ENCODE assay signal across 6 cellular contexts in genomic region chr5:82269363-82269762, GRCh38. TPM values are rescaled to one million over a fixed set of nuclear protein-coding genes. Genes with fewer than 3 reads are reported as not detected.
DNase-seq lines count a peak whose midpoint lies in the region; ATAC-seq, FAIRE-seq and TF ChIP-seq lines count a peak whose summit lies in the region.
"Not testable (repeated sequence)": the region's sequence is repeated elsewhere in the genome, so short reads cannot be mapped to it uniquely, and the experiment has no call there.

No MANE protein-coding gene starts in this region.

- H3K27me3 ChIP-seq in endothelial cell of umbilical vein (ENCODE audit: control insufficient read depth in 2 of 2, insufficient read depth in 2 of 2, low read length in 2 of 2); left ventricle myocardium inferior (ENCODE audit: low read depth); upper lobe of right lung: not testable (repeated sequence)

- DNase-seq in activated CD4-positive, alpha-beta T cell treated with anti-CD3 and anti-CD28 coated beads, Interleukin-2, amount 10 ng/mL, durations not matched to agents 24 days and 14 days: peak; percentile 25
- DNase-seq in dermis blood vessel endothelial cell: peak; percentile 85
- DNase-seq in endothelial cell of umbilical vein (ENCODE audit: low read depth, low spot score): peak; percentile 85
- not testable (repeated sequence) for DNase-seq in left ventricle myocardium inferior, upper lobe of right lung
- DNase-seq in lung microvascular endothelial cell (ENCODE audit: low read depth in 2 of 2): peak; percentile 56 to 87

- peak overlapping the region; percentile 5 for H3K4me2 ChIP-seq in endothelial cell of umbilical vein (ENCODE audit: insufficient read depth, low read length)

- not testable (repeated sequence) for H3K9me3 Mint-ChIP-seq in activated CD4-positive, alpha-beta T cell treated with anti-CD3 and anti-CD28 coated beads, Interleukin-2, amount 10 ng/mL, durations not matched to agents 24 days and 14 days

- not testable (repeated sequence) for H3K27me3 Mint-ChIP-seq in activated CD4-positive, alpha-beta T cell treated with anti-CD3 and anti-CD28 coated beads, Interleukin-2, amount 10 ng/mL, durations not matched to agents 24 days and 14 days

- not testable (repeated sequence) for H3K9me1 ChIP-seq in endothelial cell of umbilical vein (replicated peaks; ENCODE audit: control insufficient read depth, extremely low read depth, insufficient read depth, low read length)

- not testable (repeated sequence) for H3K27ac Mint-ChIP-seq in activated CD4-positive, alpha-beta T cell treated with anti-CD3 and anti-CD28 coated beads, Interleukin-2, amount 10 ng/mL, durations not matched to agents 24 days and 14 days

- H3K4me1 ChIP-seq in endothelial cell of umbilical vein (ENCODE audit: control insufficient read depth, extremely low read depth, insufficient read depth, low read length): peaks cover 10% of the 10 kb centered on the region
- H3K4me1 ChIP-seq in left ventricle myocardium inferior, upper lobe of right lung: not testable (repeated sequence)

- H3K4me3 ChIP-seq in endothelial cell of umbilical vein (replicated peaks in 1 of 3; ENCODE audit: insufficient read depth in 1 of 3, low read depth in 1 of 3, low read length in 3 of 3); left ventricle myocardium inferior; upper lobe of right lung: not testable (repeated sequence)

- intact Hi-C loops in activated CD4-positive, alpha-beta T cell treated with anti-CD3 and anti-CD28 coated beads, Interleukin-2, amount 10 ng/mL, durations not matched to agents 24 days and 14 days (cut with micrococcal nuclease); left ventricle myocardium inferior (cut with micrococcal nuclease); upper lobe of right lung (cut with DNase I): not testable (repeated sequence)
- intact Hi-C loops in endothelial cell of umbilical vein (cut with micrococcal nuclease): loop anchor here (1.0 to 10.0 kb wide), 2 partner anchors 9 to 845 kb away; partner anchors contain the start of gene RPS23

- peaks cover 40% of the 10 kb centered on the region for H3K36me3 Mint-ChIP-seq in activated CD4-positive, alpha-beta T cell treated with anti-CD3 and anti-CD28 coated beads, Interleukin-2, amount 10 ng/mL, durations not matched to agents 24 days and 14 days (ENCODE audit: low read depth)

- not testable (repeated sequence) for H3K9me3 ChIP-seq in endothelial cell of umbilical vein (replicated peaks; ENCODE audit: control insufficient read depth, insufficient read depth, low read length); left ventricle myocardium inferior (replicated peaks); upper lobe of right lung

- FAIRE-seq in endothelial cell of umbilical vein (lab: Jason Lieb, UNC): peak; percentile 79

- TF ChIP-seq CTCF in endothelial cell of umbilical vein (IDR thresholded peaks at IDR 0.05; ENCODE audit: extremely low read depth in 1 of 2, insufficient read depth in 1 of 2, low read depth in 1 of 2, low read length in 2 of 2); left ventricle myocardium inferior (IDR thresholded peaks at IDR 0.05; ENCODE audit: borderline replicate concordance); upper lobe of right lung (IDR thresholded peaks at IDR 0.05): not testable (repeated sequence)

- dilution Hi-C loops in endothelial cell of umbilical vein (cut with MboI; ENCODE audit: extremely low pct_ligation_motif_present, low sequenced_read_pairs): not testable (repeated sequence)

- POLR2A ChIA-PET in endothelial cell of umbilical vein (lab: Charles Lee): interaction anchor here (0.6 to 1.0 kb wide), 2 partner anchors 9 kb away, joined by 4 to 5 read pairs; partner anchors contain the start of gene RPS23

- TF ChIP-seq POLR2A in endothelial cell of umbilical vein (IDR thresholded peaks at IDR 0.05; ENCODE audit: low read depth, low read length): not testable (repeated sequence)

- not testable (repeated sequence) for H3K79me2 ChIP-seq in endothelial cell of umbilical vein (ENCODE audit: control insufficient read depth, insufficient read depth, low read length)

- not testable (repeated sequence) for BruUV-seq in endothelial cell of umbilical vein (replicated peaks; lab: Mats Ljungman, UMichigan)

- H3K4me1 Mint-ChIP-seq in activated CD4-positive, alpha-beta T cell treated with anti-CD3 and anti-CD28 coated beads, Interleukin-2, amount 10 ng/mL, durations not matched to agents 24 days and 14 days: not testable (repeated sequence)

- H2AFZ ChIP-seq in endothelial cell of umbilical vein (ENCODE audit: low read depth, low read length): peak overlapping the region; percentile 1

- H3K36me3 ChIP-seq in endothelial cell of umbilical vein (ENCODE audit: control insufficient read depth in 2 of 2, extremely low read depth in 1 of 2, insufficient read depth in 2 of 2, low read length in 2 of 2): not testable (repeated sequence)
- H3K36me3 ChIP-seq in left ventricle myocardium inferior: peaks cover 23% of the 10 kb centered on the region
- H3K36me3 ChIP-seq in upper lobe of right lung: peaks cover 15% of the 10 kb centered on the region

- H3K27ac ChIP-seq in endothelial cell of umbilical vein (ENCODE audit: insufficient read depth, low read depth, low read length) (peak overlapping the region; percentile 81), left ventricle myocardium inferior (replicated peaks) (peak overlapping the region; percentile 50), upper lobe of right lung (peak overlapping the region; percentile 43)

- CTCF ChIA-PET in endothelial cell of umbilical vein (lab: Charles Lee): interaction anchor here (2.9 kb wide), 1 partner anchor 10 kb away, joined by 11 read pairs; no protein-coding TSS in a partner anchor

- not testable (repeated sequence) for H4K20me1 ChIP-seq in endothelial cell of umbilical vein (replicated peaks; ENCODE audit: control insufficient read depth, extremely low read depth, insufficient read depth, low read length)

- H3K4me3 Mint-ChIP-seq in activated CD4-positive, alpha-beta T cell treated with anti-CD3 and anti-CD28 coated beads, Interleukin-2, amount 10 ng/mL, durations not matched to agents 24 days and 14 days: not testable (repeated sequence)

- ATAC-seq in upper lobe of right lung: not testable (repeated sequence)

- H3K9ac ChIP-seq in endothelial cell of umbilical vein (replicated peaks; ENCODE audit: extremely low read depth, insufficient read depth, low read length): not testable (repeated sequence)

RNA-seq across cellular contexts. Expression of gene RPS23, which starts 8.8 kb away (rescaled TPM):
- total RNA-seq in activated CD4-positive, alpha-beta T cell treated with anti-CD3 and anti-CD28 coated beads, Interleukin-2, amount 10 ng/mL, durations not matched to agents 24 days and 14 days: 2,481 and 2,489 TPM in 2 replicates
- total RNA-seq in dermis blood vessel endothelial cell (3,030 and 3,622 TPM in 2 replicates), endothelial cell of umbilical vein (1,940 and 2,037 TPM in 2 replicates), left ventricle myocardium inferior (1,103 TPM), lung microvascular endothelial cell (3,005 and 3,897 TPM in 2 replicates), upper lobe of right lung (1,379 TPM)
- 2,281 and 3,265 TPM in 2 replicates for polyA plus RNA-seq in endothelial cell of umbilical vein
- polyA plus RNA-seq in endothelial cell of umbilical vein (2011; cell fraction: cytosol; rRNA removed): 7,003 and 8,106 TPM in 2 replicates
- polyA plus RNA-seq in endothelial cell of umbilical vein (2011; cell fraction: nucleus; rRNA removed): 2,085 and 2,214 TPM in 2 replicates
- polyA plus RNA-seq in endothelial cell of umbilical vein (2012): 4,587 and 6,166 TPM in 2 replicates
- 784 and 931 TPM in 2 replicates for polyA minus RNA-seq in endothelial cell of umbilical vein
- polyA minus RNA-seq in endothelial cell of umbilical vein (2011; cell fraction: cytosol; rRNA and poly(A)+ RNA removed): 851 TPM
- 107 and 118 TPM in 2 replicates for polyA minus RNA-seq in endothelial cell of umbilical vein (2011; cell fraction: nucleus; rRNA and poly(A)+ RNA removed)
